7 cellular contexts compared by ENCODE assay signal in genomic region chr12:53565376-53565775, GRCh38. TPM values are rescaled to one million over a fixed set of nuclear protein-coding genes. Genes with fewer than 3 reads are reported as not detected.
"Had no signal": no experiment of that assay in that cellular context is flagged by ENCODE, and none has a peak within 500 bp of the region (broad histone marks: within the 10 kb centered on the region; RNA-seq: fewer than 3 reads in every experiment).

No MANE protein-coding gene starts in this region.

RNA-seq across cellular contexts. Expression of gene NPFF, which starts 58.1 kb away (rescaled TPM):
- total RNA-seq: GM23248, H4, H7, HepG2, HFFc6, HT1080 had no signal
- polyA plus RNA-seq: GM23248, HepG2, IgD-negative memory B cell had no signal
